Comparison of ENCODE assay signal across 39 cellular contexts in genomic region chr1:158366783-158367182, GRCh38. TPM values are rescaled to one million over a fixed set of nuclear protein-coding genes. Genes with fewer than 3 reads are reported as not detected.
"Had no signal": no experiment of that assay in that cellular context is flagged by ENCODE, and none has a peak within 500 bp of the region (broad histone marks: within the 10 kb centered on the region; RNA-seq: fewer than 3 reads in every experiment).

No MANE protein-coding gene starts in this region.

- H3K4me1 Mint-ChIP-seq: activated T-helper 17 cell treated with anti-CD3 and anti-CD28 coated beads, Interleukin-2, amount 50 U/mL, for 72 hours had no signal

- H3K27me3 ChIP-seq: adrenal gland, body of pancreas, brain microvascular endothelial cell, breast epithelium had no signal

- DNase-seq: activated B cell treated with CpG ODN at 0.5 μM for 24 hours; activated CD4-positive, alpha-beta memory T cell treated with anti-CD3 and anti-CD28 coated beads for 36 hours; activated CD4-positive, alpha-beta T cell treated with anti-CD3 and anti-CD28 coated beads for 4 hours; activated CD4-positive, alpha-beta T cell treated with anti-CD3 and anti-CD28 coated beads, Interleukin-2, amount 10 ng/mL, durations not matched to agents 24 days and 14 days; activated CD4-positive, alpha-beta T cell treated with anti-CD3 and anti-CD28 coated beads, Interleukin-2, amount 50 U/mL, for 1 hour; activated CD4-positive, alpha-beta T cell treated with anti-CD3 and anti-CD28 coated beads, Interleukin-2, amount 50 U/mL, for 4 hours; activated CD4-positive, CD25-positive, alpha-beta regulatory T cell treated with anti-CD3 and anti-CD28 coated beads, Interleukin-2, amount 50 U/mL, for 72 hours; activated CD8-positive, alpha-beta memory T cell treated with anti-CD3 and anti-CD28 coated beads, Interleukin-2, amount 50 U/mL, for 4 hours; activated CD8-positive, alpha-beta T cell treated with anti-CD3 and anti-CD28 coated beads for 36 hours; activated effector memory CD4-positive, alpha-beta T cell treated with anti-CD3 and anti-CD28 coated beads, Interleukin-2, amount 50 U/mL, for 16 hours; activated gamma-delta T cell treated with Interleukin-2 at 50 U/mL for 16 hours; activated naive CD4-positive, alpha-beta T cell; activated naive CD4-positive, alpha-beta T cell treated with anti-CD3 and anti-CD28 coated beads for 36 hours; activated naive CD4-positive, alpha-beta T cell treated with anti-CD3 and anti-CD28 coated beads, Interleukin-2, amount 50 U/mL, for 16 hours; activated naive CD8-positive, alpha-beta T cell treated with anti-CD3 and anti-CD28 coated beads for 36 hours; activated T-cell treated with anti-CD3 and anti-CD28 coated beads for 4 hours; activated T-cell treated with anti-CD3 and anti-CD28 coated beads, Interleukin-2, amount 50 U/mL, for 1 hour; activated T-cell treated with anti-CD3 and anti-CD28 coated beads, Interleukin-2, amount 50 U/mL, for 4 hours; activated T-cell treated with anti-CD3 and anti-CD28 coated beads, Interleukin-2, amount 50 U/mL, for 72 hours; adrenal gland; amniotic stem cell; aorta; body of pancreas; brain microvascular endothelial cell; central memory CD4-positive, alpha-beta T cell; T-helper 1 cell; T-helper 2 cell; T-helper 9 cell had no signal

- H3K36me3 ChIP-seq: adrenal gland, brain microvascular endothelial cell, breast epithelium had no signal

- H3K27me3 Mint-ChIP-seq: activated CD4-positive, alpha-beta T cell treated with anti-CD3 and anti-CD28 coated beads, Interleukin-2, amount 10 ng/mL, durations not matched to agents 24 days and 14 days had no signal

- H3K4me3 ChIP-seq: adrenal gland, body of pancreas, breast epithelium had no signal

- H3K27ac ChIP-seq: adrenal gland, body of pancreas, brain microvascular endothelial cell, breast epithelium, VCaP had no signal

- H3K4me3 Mint-ChIP-seq: activated B cell treated with CpG ODN at 0.5 μM for 24 hours; activated CD4-positive, alpha-beta memory T cell treated with anti-CD3 and anti-CD28 coated beads for 36 hours; activated CD4-positive, alpha-beta T cell treated with anti-CD3 and anti-CD28 coated beads, Interleukin-2, amount 10 ng/mL, durations not matched to agents 24 days and 14 days; activated CD8-positive, alpha-beta T cell treated with anti-CD3 and anti-CD28 coated beads for 36 hours; activated naive CD4-positive, alpha-beta T cell treated with anti-CD3 and anti-CD28 coated beads for 36 hours; activated naive CD8-positive, alpha-beta T cell treated with anti-CD3 and anti-CD28 coated beads for 36 hours; activated T-cell treated with anti-CD3 and anti-CD28 coated beads, Interleukin-2, amount 50 U/mL, for 4 hours; activated T-cell treated with anti-CD3 and anti-CD28 coated beads, Interleukin-2, amount 50 U/mL, for 72 hours; activated T-helper 1 cell treated with anti-CD3 and anti-CD28 coated beads, Interleukin-12 subunit alpha, Interleukin-12 subunit beta, Interleukin-2, Interleukin-4 antibody, amounts not matched to agents 30 ng/mL and 10 ng/mL and 1 ng/mL, durations not matched to agents 14 hours and 24 hours and 36 hours; activated T-helper 17 cell treated with anti-CD3 and anti-CD28 coated beads, Interleukin-2, amount 50 U/mL, for 72 hours; T-helper 1 cell treated with Interleukin-12 subunit alpha and Interleukin-12 subunit beta and Interleukin-4 antibody, amounts not matched to agents 30 μg/mL and 1 μg/mL, for 36 hours; T-helper 2 cell treated with Interferon-gamma antibody and Interleukin-4, amounts not matched to agents 5 μg/mL and 100 μg/mL, for 36 hours had no signal

- H3K4me1 ChIP-seq: adrenal gland, body of pancreas, breast epithelium had no signal

- ATAC-seq: activated CD8-positive, alpha-beta T cell treated with anti-CD3 and anti-CD28 coated beads for 36 hours; activated naive CD4-positive, alpha-beta T cell treated with anti-CD3 and anti-CD28 coated beads, Interleukin-2, amount 50 U/mL, for 72 hours; activated T-cell treated with anti-CD3 and anti-CD28 coated beads, Interleukin-2, amount 50 U/mL, for 4 hours; activated T-cell treated with anti-CD3 and anti-CD28 coated beads, Interleukin-2, amount 50 U/mL, for 72 hours; activated T-helper 17 cell treated with anti-CD3 and anti-CD28 coated beads, Interleukin-2, amount 50 U/mL, for 72 hours; body of pancreas had no signal

- H3K27ac Mint-ChIP-seq: activated B cell treated with CpG ODN at 0.5 μM for 24 hours; activated CD4-positive, alpha-beta memory T cell treated with anti-CD3 and anti-CD28 coated beads for 36 hours; activated CD4-positive, alpha-beta T cell treated with anti-CD3 and anti-CD28 coated beads, Interleukin-2, amount 10 ng/mL, durations not matched to agents 24 days and 14 days; activated CD8-positive, alpha-beta T cell treated with anti-CD3 and anti-CD28 coated beads for 36 hours; activated naive CD4-positive, alpha-beta T cell treated with anti-CD3 and anti-CD28 coated beads for 36 hours; activated naive CD4-positive, alpha-beta T cell treated with anti-CD3 and anti-CD28 coated beads, Interleukin-2, amount 50 U/mL, for 72 hours; activated naive CD8-positive, alpha-beta T cell treated with anti-CD3 and anti-CD28 coated beads for 36 hours; activated T-cell treated with anti-CD3 and anti-CD28 coated beads, Interleukin-2, amount 50 U/mL, for 72 hours; activated T-helper 1 cell treated with anti-CD3 and anti-CD28 coated beads, Interleukin-12 subunit alpha, Interleukin-12 subunit beta, Interleukin-2, Interleukin-4 antibody, amounts not matched to agents 30 ng/mL and 10 ng/mL and 1 ng/mL, durations not matched to agents 14 hours and 24 hours and 36 hours; activated T-helper 17 cell treated with anti-CD3 and anti-CD28 coated beads, Interleukin-2, amount 50 U/mL, for 72 hours; T-helper 1 cell treated with Interleukin-12 subunit alpha and Interleukin-12 subunit beta and Interleukin-4 antibody, amounts not matched to agents 30 μg/mL and 1 μg/mL, for 36 hours; T-helper 2 cell treated with Interferon-gamma antibody and Interleukin-4, amounts not matched to agents 5 μg/mL and 100 μg/mL, for 36 hours had no signal

- H3K9me3 Mint-ChIP-seq: activated T-helper 17 cell treated with anti-CD3 and anti-CD28 coated beads, Interleukin-2, amount 50 U/mL, for 72 hours had no signal

- H3K36me3 Mint-ChIP-seq: activated CD4-positive, alpha-beta memory T cell treated with anti-CD3 and anti-CD28 coated beads for 36 hours; activated naive CD8-positive, alpha-beta T cell treated with anti-CD3 and anti-CD28 coated beads for 36 hours had no signal

RNA-seq across cellular contexts. Expression of gene CD1E, which starts 13.1 kb away (rescaled TPM):
- total RNA-seq: activated B cell treated with CpG ODN at 0.5 μM for 24 hours; activated CD4-positive, alpha-beta memory T cell treated with anti-CD3 and anti-CD28 coated beads for 36 hours; activated CD4-positive, alpha-beta T cell treated with anti-CD3 and anti-CD28 coated beads, Interleukin-2, amount 10 ng/mL, durations not matched to agents 24 days and 14 days; activated CD8-positive, alpha-beta memory T cell treated with anti-CD3 and anti-CD28 coated beads for 36 hours; activated CD8-positive, alpha-beta T cell treated with anti-CD3 and anti-CD28 coated beads for 36 hours; activated naive CD4-positive, alpha-beta T cell treated with anti-CD3 and anti-CD28 coated beads for 36 hours; activated naive CD4-positive, alpha-beta T cell treated with anti-CD3 and anti-CD28 coated beads, Interleukin-2, amount 50 U/mL, for 72 hours; activated naive CD8-positive, alpha-beta T cell treated with anti-CD3 and anti-CD28 coated beads for 36 hours; activated T-cell treated with anti-CD3 and anti-CD28 coated beads, Interleukin-2, amount 50 U/mL, for 4 hours; activated T-cell treated with anti-CD3 and anti-CD28 coated beads, Interleukin-2, amount 50 U/mL, for 72 hours; activated T-helper 1 cell treated with anti-CD3 and anti-CD28 coated beads, Interleukin-12 subunit alpha, Interleukin-12 subunit beta, Interleukin-2, Interleukin-4 antibody, amounts not matched to agents 30 ng/mL and 10 ng/mL and 1 ng/mL, durations not matched to agents 14 hours and 24 hours and 36 hours; activated T-helper 17 cell treated with anti-CD3 and anti-CD28 coated beads, Interleukin-2, amount 50 U/mL, for 72 hours; aorta; astrocyte; cardiac septum; cerebellum had no signal
- polyA plus RNA-seq: adrenal gland, aorta had no signal

RNA-seq across cellular contexts. Expression of gene OR10T2, which starts 32.5 kb away (rescaled TPM):
- total RNA-seq: activated B cell treated with CpG ODN at 0.5 μM for 24 hours; activated CD4-positive, alpha-beta memory T cell treated with anti-CD3 and anti-CD28 coated beads for 36 hours; activated CD4-positive, alpha-beta T cell treated with anti-CD3 and anti-CD28 coated beads, Interleukin-2, amount 10 ng/mL, durations not matched to agents 24 days and 14 days; activated CD8-positive, alpha-beta memory T cell treated with anti-CD3 and anti-CD28 coated beads for 36 hours; activated CD8-positive, alpha-beta T cell treated with anti-CD3 and anti-CD28 coated beads for 36 hours; activated naive CD4-positive, alpha-beta T cell treated with anti-CD3 and anti-CD28 coated beads for 36 hours; activated naive CD4-positive, alpha-beta T cell treated with anti-CD3 and anti-CD28 coated beads, Interleukin-2, amount 50 U/mL, for 72 hours; activated naive CD8-positive, alpha-beta T cell treated with anti-CD3 and anti-CD28 coated beads for 36 hours; activated T-cell treated with anti-CD3 and anti-CD28 coated beads, Interleukin-2, amount 50 U/mL, for 4 hours; activated T-cell treated with anti-CD3 and anti-CD28 coated beads, Interleukin-2, amount 50 U/mL, for 72 hours; activated T-helper 1 cell treated with anti-CD3 and anti-CD28 coated beads, Interleukin-12 subunit alpha, Interleukin-12 subunit beta, Interleukin-2, Interleukin-4 antibody, amounts not matched to agents 30 ng/mL and 10 ng/mL and 1 ng/mL, durations not matched to agents 14 hours and 24 hours and 36 hours; activated T-helper 17 cell treated with anti-CD3 and anti-CD28 coated beads, Interleukin-2, amount 50 U/mL, for 72 hours; adrenal gland; aorta; astrocyte; body of pancreas; breast epithelium; cardiac septum; cerebellum had no signal
- polyA plus RNA-seq: adrenal gland, aorta had no signal

RNA-seq across cellular contexts. Expression of gene CD1B, which starts 35.5 kb away (rescaled TPM):
- total RNA-seq: activated B cell treated with CpG ODN at 0.5 μM for 24 hours; activated CD4-positive, alpha-beta memory T cell treated with anti-CD3 and anti-CD28 coated beads for 36 hours; activated CD4-positive, alpha-beta T cell treated with anti-CD3 and anti-CD28 coated beads, Interleukin-2, amount 10 ng/mL, durations not matched to agents 24 days and 14 days; activated CD8-positive, alpha-beta memory T cell treated with anti-CD3 and anti-CD28 coated beads for 36 hours; activated CD8-positive, alpha-beta T cell treated with anti-CD3 and anti-CD28 coated beads for 36 hours; activated naive CD4-positive, alpha-beta T cell treated with anti-CD3 and anti-CD28 coated beads for 36 hours; activated naive CD4-positive, alpha-beta T cell treated with anti-CD3 and anti-CD28 coated beads, Interleukin-2, amount 50 U/mL, for 72 hours; activated naive CD8-positive, alpha-beta T cell treated with anti-CD3 and anti-CD28 coated beads for 36 hours; activated T-cell treated with anti-CD3 and anti-CD28 coated beads, Interleukin-2, amount 50 U/mL, for 4 hours; activated T-cell treated with anti-CD3 and anti-CD28 coated beads, Interleukin-2, amount 50 U/mL, for 72 hours; activated T-helper 1 cell treated with anti-CD3 and anti-CD28 coated beads, Interleukin-12 subunit alpha, Interleukin-12 subunit beta, Interleukin-2, Interleukin-4 antibody, amounts not matched to agents 30 ng/mL and 10 ng/mL and 1 ng/mL, durations not matched to agents 14 hours and 24 hours and 36 hours; activated T-helper 17 cell treated with anti-CD3 and anti-CD28 coated beads, Interleukin-2, amount 50 U/mL, for 72 hours; adrenal gland; aorta; astrocyte; breast epithelium; cardiac septum; cerebellum had no signal
- polyA plus RNA-seq: adrenal gland, aorta had no signal

RNA-seq across cellular contexts. Expression of gene OR10K2, which starts 59.3 kb away (rescaled TPM):
- total RNA-seq: activated B cell treated with CpG ODN at 0.5 μM for 24 hours; activated CD4-positive, alpha-beta memory T cell treated with anti-CD3 and anti-CD28 coated beads for 36 hours; activated CD4-positive, alpha-beta T cell treated with anti-CD3 and anti-CD28 coated beads, Interleukin-2, amount 10 ng/mL, durations not matched to agents 24 days and 14 days; activated CD8-positive, alpha-beta memory T cell treated with anti-CD3 and anti-CD28 coated beads for 36 hours; activated CD8-positive, alpha-beta T cell treated with anti-CD3 and anti-CD28 coated beads for 36 hours; activated naive CD4-positive, alpha-beta T cell treated with anti-CD3 and anti-CD28 coated beads for 36 hours; activated naive CD4-positive, alpha-beta T cell treated with anti-CD3 and anti-CD28 coated beads, Interleukin-2, amount 50 U/mL, for 72 hours; activated naive CD8-positive, alpha-beta T cell treated with anti-CD3 and anti-CD28 coated beads for 36 hours; activated T-cell treated with anti-CD3 and anti-CD28 coated beads, Interleukin-2, amount 50 U/mL, for 4 hours; activated T-cell treated with anti-CD3 and anti-CD28 coated beads, Interleukin-2, amount 50 U/mL, for 72 hours; activated T-helper 1 cell treated with anti-CD3 and anti-CD28 coated beads, Interleukin-12 subunit alpha, Interleukin-12 subunit beta, Interleukin-2, Interleukin-4 antibody, amounts not matched to agents 30 ng/mL and 10 ng/mL and 1 ng/mL, durations not matched to agents 14 hours and 24 hours and 36 hours; activated T-helper 17 cell treated with anti-CD3 and anti-CD28 coated beads, Interleukin-2, amount 50 U/mL, for 72 hours; adrenal gland; aorta; astrocyte; body of pancreas; breast epithelium; cardiac septum; cerebellum had no signal
- polyA plus RNA-seq: adrenal gland, aorta had no signal
